Comparison of ENCODE assay signal across 9 cellular contexts in genomic region chr4:2135083-2135482, GRCh38.
DNase-seq lines count a peak whose midpoint lies in the region; ATAC-seq and TF ChIP-seq lines count a peak whose summit lies in the region.
"Had no signal": no experiment of that assay in that cellular context is flagged by ENCODE, and none has a peak within 500 bp of the region (broad histone marks: within the 10 kb centered on the region; RNA-seq: fewer than 3 reads in every experiment).

No MANE protein-coding gene starts in this region.

- intact Hi-C loops in activated CD4-positive, alpha-beta T cell treated with anti-CD3 and anti-CD28 coated beads, Interleukin-2, amount 10 ng/mL, durations not matched to agents 24 days and 14 days (cut with micrococcal nuclease): loop anchor here (5.0 kb wide), 1 partner anchor 37 kb away; no protein-coding TSS in a partner anchor
- intact Hi-C loops in Right ventricle myocardium superior (cut with DNase I): no loop called here

- H3K4me1 Mint-ChIP-seq in activated CD4-positive, alpha-beta T cell treated with anti-CD3 and anti-CD28 coated beads, Interleukin-2, amount 10 ng/mL, durations not matched to agents 24 days and 14 days: peaks cover 20% of the 10 kb centered on the region

- TF ChIP-seq POLR2A in NB4 (IDR thresholded peaks at IDR 0.05; ENCODE audit: extremely low read depth, insufficient read length): no peak

- peak; percentile 84 for DNase-seq in activated CD4-positive, alpha-beta T cell treated with anti-CD3 and anti-CD28 coated beads, Interleukin-2, amount 10 ng/mL, durations not matched to agents 24 days and 14 days
- no peak for DNase-seq in activated CD4-positive, alpha-beta T cell treated with anti-CD3 and anti-CD28 coated beads, Interleukin-2, amount 50 U/mL, for 48 hours
- DNase-seq in NB4 (ENCODE audit: low read depth) (peak; percentile 62), astrocyte of the spinal cord (ENCODE audit: low read depth, low spot score) (peak; percentile 61), pulmonary artery endothelial cell (ENCODE audit: low read depth, low spot score) (peak; percentile 7), Right ventricle myocardium superior (no peak), NCI-H2107 (lab: John Stamatoyannopoulos, UW) (no peak)

- H3K4me3 Mint-ChIP-seq in activated CD4-positive, alpha-beta T cell treated with anti-CD3 and anti-CD28 coated beads, Interleukin-2, amount 10 ng/mL, durations not matched to agents 24 days and 14 days: peak overlapping the region; percentile 52
- H3K4me3 Mint-ChIP-seq: activated naive CD8-positive, alpha-beta T cell had no signal

- no peak overlapping the region for H3K4me3 ChIP-seq in NB4 (ENCODE audit: low read depth, low read length)
- H3K4me3 ChIP-seq in astrocyte of the spinal cord (ENCODE audit: low read depth, low read length): no peak overlapping the region

- peaks cover 17% of the 10 kb centered on the region for H3K9me3 Mint-ChIP-seq in activated CD4-positive, alpha-beta T cell treated with anti-CD3 and anti-CD28 coated beads, Interleukin-2, amount 10 ng/mL, durations not matched to agents 24 days and 14 days

- H3K36me3 Mint-ChIP-seq in activated CD4-positive, alpha-beta T cell treated with anti-CD3 and anti-CD28 coated beads, Interleukin-2, amount 10 ng/mL, durations not matched to agents 24 days and 14 days (ENCODE audit: low read depth): peaks cover 23% of the 10 kb centered on the region

- no peak for ATAC-seq in HG03442 (IDR thresholded peaks at IDR 0.05; ENCODE audit: unreplicated experiment)
- no peak for ATAC-seq in Right ventricle myocardium superior (ENCODE audit: poor library complexity)

- peak overlapping the region; percentile 77 for H3K27ac Mint-ChIP-seq in activated CD4-positive, alpha-beta T cell treated with anti-CD3 and anti-CD28 coated beads, Interleukin-2, amount 10 ng/mL, durations not matched to agents 24 days and 14 days
- H3K27ac Mint-ChIP-seq: activated naive CD8-positive, alpha-beta T cell had no signal

- H3K27me3 Mint-ChIP-seq in activated CD4-positive, alpha-beta T cell treated with anti-CD3 and anti-CD28 coated beads, Interleukin-2, amount 10 ng/mL, durations not matched to agents 24 days and 14 days: no peaks in the 10 kb centered on the region
- H3K27me3 Mint-ChIP-seq: activated naive CD8-positive, alpha-beta T cell had no signal

- in situ Hi-C loops in astrocyte of the spinal cord (cut with HindIII; ENCODE audit: low sequenced_read_pairs): no loop called here

- TF ChIP-seq CTCF in NB4 (IDR thresholded peaks at IDR 0.05; ENCODE audit: low read depth, low read length) (no peak), astrocyte of the spinal cord (IDR thresholded peaks at IDR 0.05; ENCODE audit: low read depth, low read length) (no peak)

Comparison
In these comparisons a context has a peak if more than half of its experiments do, and no peak if none do; other contexts are left out.
1. DNase-seq: peak in activated CD4-positive, alpha-beta T cell treated with anti-CD3 and anti-CD28 coated beads, Interleukin-2, amount 10 ng/mL, durations not matched to agents 24 days and 14 days (single experiment), NB4 (single experiment), astrocyte of the spinal cord (single experiment) and pulmonary artery endothelial cell (single experiment); none in activated CD4-positive, alpha-beta T cell treated with anti-CD3 and anti-CD28 coated beads, Interleukin-2, amount 50 U/mL, for 48 hours (0 of 2), Right ventricle myocardium superior (single experiment) and NCI-H2107 (single experiment).